8 cellular contexts compared by ENCODE assay signal in the genomic region with DNA sequence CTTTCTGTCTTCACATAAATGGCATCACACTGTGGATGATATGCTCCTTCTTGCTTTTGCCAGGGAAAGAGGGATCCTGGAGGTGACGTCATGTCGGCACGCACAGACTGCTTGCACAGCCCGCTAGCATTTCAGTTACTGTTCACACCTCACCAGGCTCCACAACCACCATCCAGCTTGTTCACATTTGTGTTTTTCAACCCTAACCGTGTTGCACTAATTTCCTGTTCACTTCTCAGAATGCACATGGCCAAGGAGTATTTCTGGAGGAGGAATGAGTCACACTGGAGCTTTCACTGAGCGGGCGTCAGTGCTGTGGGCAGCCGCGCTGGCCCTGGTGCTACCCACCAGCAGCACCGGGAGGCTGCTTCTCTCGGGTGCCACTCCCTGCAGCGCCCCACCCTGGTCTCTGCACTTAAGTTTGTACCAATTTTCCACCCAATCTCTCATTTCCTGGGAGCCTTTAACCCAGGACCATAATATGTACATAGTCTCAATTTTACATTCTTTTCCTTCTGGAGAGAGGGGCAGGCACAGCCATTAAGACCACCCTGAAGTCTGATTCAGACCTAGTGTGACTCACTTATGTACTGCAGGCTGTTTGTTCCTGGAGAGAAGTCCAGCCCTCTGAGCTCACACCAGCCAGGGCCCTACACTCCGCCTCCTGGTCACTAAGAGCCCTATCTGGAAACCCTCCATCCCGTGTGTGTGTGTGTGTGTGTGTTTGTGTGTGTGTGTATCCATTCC.
DNase-seq lines count a peak whose midpoint lies in the region; ATAC-seq, FAIRE-seq and TF ChIP-seq lines count a peak whose summit lies in the region.

No MANE protein-coding gene starts in this region.

- H3K27ac Mint-ChIP-seq in Calu3 (ENCODE audit: unreplicated experiment) = peak overlapping the region; percentile 96
- H3K27ac Mint-ChIP-seq in endodermal cell = no peak overlapping the region

- H3K4me3 ChIP-seq in heart right ventricle (peak overlapping the region in 1 of 10 donors; percentile 8), skeletal muscle satellite cell (ENCODE audit: low read length) (peak overlapping the region; percentile 51), endodermal cell (ENCODE audit: low read length) (no peak overlapping the region)

- peak overlapping the region; percentile 50 for H3K4me3 Mint-ChIP-seq in Calu3 (ENCODE audit: low read depth, unreplicated experiment)
- H3K4me3 Mint-ChIP-seq in endodermal cell = no peak overlapping the region

- CTCF ChIA-PET in Calu3 (lab: Charles Lee) = interaction anchor here (0.5 to 4.5 kb wide), 18 partner anchors 9 to 607 kb away, joined by 3 to 36 read pairs (median 5); partner anchors contain the start of gene MBP

- peak; percentile 16 for TF ChIP-seq CTCF in Calu3 (IDR thresholded peaks at IDR 0.05; ENCODE audit: unreplicated experiment)
- peak in 2 of 9 donors; percentile 3 to 9 for TF ChIP-seq CTCF in heart right ventricle (IDR thresholded peaks at IDR 0.05)
- TF ChIP-seq CTCF in endodermal cell (conservative IDR thresholded peaks at IDR 0.05) = no peak

- DNase-seq in Calu3 (peak; percentile 91), RCC 7860 (ENCODE audit: low spot score) (peak; percentile 83), activated gamma-delta T cell treated with Interleukin-2 at 50 U/mL for 16 hours (peak; percentile 68), heart right ventricle (peak; percentile 45 to 58), endodermal cell (no peak)

- peak; percentile 78 for FAIRE-seq in RCC 7860 (lab: Jason Lieb, UNC)

- H3K27ac ChIP-seq in heart right ventricle (peak overlapping the region in 9 of 10 donors; percentile 57 to 91 (median 78)), endodermal cell (ENCODE audit: low read depth, low read length) (no peak overlapping the region)

- H3K9ac ChIP-seq in skeletal muscle satellite cell (ENCODE audit: low read depth, low read length) (peak overlapping the region; percentile 68), endodermal cell (ENCODE audit: extremely low read depth, low read length, poor library complexity, severe bottlenecking) (no peak overlapping the region)

- peak; percentile 27 for ATAC-seq in HG02623 (IDR thresholded peaks at IDR 0.05; ENCODE audit: unreplicated experiment)
- ATAC-seq in heart right ventricle = peak; percentile 39 to 82 (median 72)
- no peak for ATAC-seq in GM21367 (IDR thresholded peaks at IDR 0.05; ENCODE audit: unreplicated experiment)

- peaks cover 91% of the 10 kb centered on the region for H3K4me1 Mint-ChIP-seq in Calu3 (ENCODE audit: low read depth, unreplicated experiment)
- H3K4me1 Mint-ChIP-seq in endodermal cell = peaks cover 15% of the 10 kb centered on the region

- BruUV-seq in Calu3 (replicated peaks; lab: Mats Ljungman, UMichigan) = TSS peak; percentile 8

- H3K9me3 Mint-ChIP-seq in Calu3 (ENCODE audit: low read depth, unreplicated experiment) (peaks cover 6% of the 10 kb centered on the region), endodermal cell (no peaks in the 10 kb centered on the region)

- H3K36me3 ChIP-seq in heart right ventricle (peaks cover 0 to 20% (median 0%) of the 10 kb centered on the region in 9 donors), skeletal muscle satellite cell (ENCODE audit: insufficient read depth, low read length) (no peaks in the 10 kb centered on the region), endodermal cell (ENCODE audit: control insufficient read depth, insufficient read depth, low read length) (no peaks in the 10 kb centered on the region)

- H3K27me3 ChIP-seq in heart right ventricle (no peaks in the 10 kb centered on the region), skeletal muscle satellite cell (ENCODE audit: control insufficient read depth, insufficient read depth, low read length) (no peaks in the 10 kb centered on the region), endodermal cell (ENCODE audit: control insufficient read depth, insufficient read depth, low read length, poor library complexity, severe bottlenecking) (no peaks in the 10 kb centered on the region)

- H3K36me3 Mint-ChIP-seq in Calu3 (ENCODE audit: insufficient read depth, unreplicated experiment) (peaks cover 98% of the 10 kb centered on the region), endodermal cell (ENCODE audit: low read depth) (peaks cover 24% of the 10 kb centered on the region)

- WGBS in heart right ventricle, 2 donors = 44 to 66% methylated on average over 14 of the region's 14 CpGs
- WGBS in endodermal cell (ENCODE audit: insufficient coverage in 1 of 2, insufficient read length in 1 of 2), 2 experiments = 90% methylated on average over 7 to 14 of the region's 14 CpGs

- no peaks in the 10 kb centered on the region for H3K27me3 Mint-ChIP-seq in Calu3 (ENCODE audit: unreplicated experiment)
- H3K27me3 Mint-ChIP-seq in endodermal cell (ENCODE audit: insufficient read depth) = no peaks in the 10 kb centered on the region

- H3K9me3 ChIP-seq in heart right ventricle = no peaks in the 10 kb centered on the region
- H3K9me3 ChIP-seq in skeletal muscle satellite cell (replicated peaks; ENCODE audit: low read length) = no peaks in the 10 kb centered on the region
- H3K9me3 ChIP-seq in endodermal cell (ENCODE audit: control insufficient read depth, low read length) = no peaks in the 10 kb centered on the region

- peak overlapping the region; percentile 78 for H3K4me2 ChIP-seq in skeletal muscle satellite cell (ENCODE audit: low read length)

- intact Hi-C loops in Calu3 (cut with micrococcal nuclease; ENCODE audit: unreplicated experiment) = loop anchor here (1.0 to 5.0 kb wide), 2 partner anchors 47 to 140 kb away; no protein-coding TSS in a partner anchor
- intact Hi-C loops in heart right ventricle (cut with DNase I) = loop anchor here in 4 of 10 donors (5.0 to 10.0 kb wide), 3 partner anchors 35 to 147 kb away; no protein-coding TSS in a partner anchor

- H3K4me1 ChIP-seq in heart right ventricle (peaks cover 8 to 100% (median 66%) of the 10 kb centered on the region in 9 donors), skeletal muscle satellite cell (ENCODE audit: control insufficient read depth, insufficient read depth, low read length) (peaks cover 88% of the 10 kb centered on the region), endodermal cell (ENCODE audit: control insufficient read depth, insufficient read depth, low read length) (peaks cover 2% of the 10 kb centered on the region)
